8 cellular contexts compared by ENCODE assay signal in the genomic region with DNA sequence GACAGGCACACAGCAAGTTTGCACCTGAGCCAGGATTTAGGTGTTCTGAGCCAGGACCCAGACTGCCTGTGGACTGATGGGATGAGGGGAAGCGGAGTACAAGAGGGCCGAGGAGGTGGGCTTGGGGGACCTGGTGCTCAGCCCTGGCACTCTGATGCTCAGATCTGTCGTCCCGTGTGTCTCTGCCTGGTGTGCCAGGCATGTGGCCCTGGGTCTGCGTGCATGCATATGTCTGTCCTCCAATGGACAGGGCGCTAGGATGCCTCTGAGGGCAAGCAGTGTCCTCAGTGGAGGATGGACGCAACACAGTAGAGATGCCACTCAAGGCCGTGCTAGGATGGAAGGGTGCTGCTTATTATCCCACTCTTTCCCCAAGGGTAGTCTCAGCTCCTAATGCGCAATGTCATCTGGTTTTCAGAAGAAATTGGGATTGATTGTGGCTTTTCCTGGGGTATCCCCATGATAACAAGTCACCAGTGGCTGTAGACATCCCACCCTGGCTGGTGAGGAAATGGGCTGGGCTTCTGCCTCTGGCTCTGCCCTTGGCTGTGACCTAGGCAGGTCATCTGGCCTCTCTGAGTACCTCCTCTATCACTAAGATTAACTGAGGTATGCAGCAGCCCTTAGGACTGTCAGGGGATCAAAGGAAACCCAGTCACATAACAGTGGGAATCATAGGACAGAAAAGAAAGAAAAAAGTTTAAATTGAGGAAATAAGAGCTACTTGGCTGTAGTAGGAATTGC. TPM values are rescaled to one million over a fixed set of nuclear protein-coding genes. Genes with fewer than 3 reads are reported as not detected.
DNase-seq lines count a peak whose midpoint lies in the region; ATAC-seq, FAIRE-seq and TF ChIP-seq lines count a peak whose summit lies in the region.

No MANE protein-coding gene starts in this region.

- POLR2A ChIA-PET in naive thymus-derived CD4-positive, alpha-beta T cell (lab: Charles Lee), result interaction anchor here (0.6 to 19.7 kb wide), 5 partner anchors 10 to 125 kb away, joined by 3 to 296 read pairs (median 4); a partner anchor contains a TSS

- no peak overlapping the region for H3K4me3 ChIP-seq in Karpas-422 (ENCODE audit: low read length)
- no peak overlapping the region for H3K4me3 ChIP-seq in colonic mucosa
- H3K4me3 ChIP-seq in naive thymus-derived CD4-positive, alpha-beta T cell (ENCODE audit: low read length), result peak overlapping the region; percentile 11

- peaks cover 0 to 17% (median 0%) of the 10 kb centered on the region in 5 donors for H3K36me3 Mint-ChIP-seq in naive thymus-derived CD4-positive, alpha-beta T cell

- H3K27me3 Mint-ChIP-seq in naive thymus-derived CD4-positive, alpha-beta T cell, result no peaks in the 10 kb centered on the region

- TF ChIP-seq CTCF in colonic mucosa (IDR thresholded peaks at IDR 0.05), result no peak

- H3K4me3 Mint-ChIP-seq in naive thymus-derived CD4-positive, alpha-beta T cell, result peak overlapping the region; percentile 40 to 83 (median 76)

- H3K27me3 ChIP-seq in Karpas-422 (ENCODE audit: low read length), result no peaks in the 10 kb centered on the region
- H3K27me3 ChIP-seq in colonic mucosa, result no peaks in the 10 kb centered on the region
- H3K27me3 ChIP-seq in naive thymus-derived CD4-positive, alpha-beta T cell (ENCODE audit: control insufficient read depth in 2 of 2, insufficient read depth in 2 of 2, low read length in 2 of 2), result no peaks in the 10 kb centered on the region

- H3K9ac ChIP-seq in Karpas-422 (ENCODE audit: low read length) (peak overlapping the region; percentile 40), colonic mucosa (ENCODE audit: low read depth in 2 of 2, low read length in 2 of 2) (peak overlapping the region; percentile 32 to 49)

- H3K9me3 Mint-ChIP-seq in naive thymus-derived CD4-positive, alpha-beta T cell, result no peaks in the 10 kb centered on the region

- H3K27ac Mint-ChIP-seq in naive thymus-derived CD4-positive, alpha-beta T cell, result peak overlapping the region; percentile 80 to 95 (median 91)

- peaks cover 49 to 97% (median 90%) of the 10 kb centered on the region in 7 donors for H3K4me1 Mint-ChIP-seq in naive thymus-derived CD4-positive, alpha-beta T cell

- H2AFZ ChIP-seq in Karpas-422 (ENCODE audit: low read length), result no peak overlapping the region

- DNase-seq in A172 (ENCODE audit: low spot score) (peak; percentile 5), Karpas-422 (no peak), colonic mucosa (no peak), COLO668 (lab: John Stamatoyannopoulos, UW; ENCODE audit: unreplicated experiment) (no peak), urothelium cell line (ENCODE audit: low spot score) (no peak)
- no peak for DNase-seq in naive thymus-derived CD4-positive, alpha-beta T cell

- ATAC-seq in naive thymus-derived CD4-positive, alpha-beta T cell, result peak; percentile 12
- no peak for ATAC-seq in HG03354 (IDR thresholded peaks at IDR 0.05; ENCODE audit: poor library complexity, severe bottlenecking, unreplicated experiment)
- ATAC-seq in HG02981 (IDR thresholded peaks at IDR 0.05; ENCODE audit: unreplicated experiment), result no peak

- CTCF ChIA-PET in naive thymus-derived CD4-positive, alpha-beta T cell (lab: Charles Lee), result interaction anchor here (0.6 to 8.4 kb wide), 2 partner anchors 9 to 97 kb away, joined by 3 to 53 read pairs; no protein-coding TSS in a partner anchor

- H3K36me3 ChIP-seq in Karpas-422 (ENCODE audit: insufficient read depth, low read length), result no peaks in the 10 kb centered on the region
- no peaks in the 10 kb centered on the region for H3K36me3 ChIP-seq in colonic mucosa
- peaks cover 0 to 5% (median 0%) of the 10 kb centered on the region in 3 experiments for H3K36me3 ChIP-seq in naive thymus-derived CD4-positive, alpha-beta T cell (ENCODE audit: control insufficient read depth in 2 of 3, insufficient read depth in 3 of 3, low read length in 3 of 3)

- no peak for FAIRE-seq in urothelium cell line (lab: Jason Lieb, UNC)

- H3K9me3 ChIP-seq in Karpas-422 (ENCODE audit: low read length) (no peaks in the 10 kb centered on the region), colonic mucosa (no peaks in the 10 kb centered on the region)
- no peaks in the 10 kb centered on the region for H3K9me3 ChIP-seq in naive thymus-derived CD4-positive, alpha-beta T cell (ENCODE audit: control insufficient read depth in 2 of 3, low read length in 3 of 3)

- intact Hi-C loops in colonic mucosa (cut with DNase I), result no loop called here
- intact Hi-C loops in naive thymus-derived CD4-positive, alpha-beta T cell (cut with micrococcal nuclease), result loop anchor here in 1 of 2 donors (1.0 kb wide), 1 partner anchor 12 kb away; no protein-coding TSS in a partner anchor

- peak overlapping the region; percentile 37 for H3K4me2 ChIP-seq in Karpas-422 (ENCODE audit: low read depth, low read length, poor library complexity, severe bottlenecking)

- H3K4me1 ChIP-seq in Karpas-422 (ENCODE audit: low read length), result peaks cover 39% of the 10 kb centered on the region
- H3K4me1 ChIP-seq in colonic mucosa, result peaks cover 36% of the 10 kb centered on the region
- peaks cover 41 to 66% of the 10 kb centered on the region in 2 donors for H3K4me1 ChIP-seq in naive thymus-derived CD4-positive, alpha-beta T cell (ENCODE audit: control insufficient read depth in 2 of 2, insufficient read depth in 2 of 2, low read length in 2 of 2)

- H3K27ac ChIP-seq in Karpas-422 (ENCODE audit: low read length) (peak overlapping the region; percentile 79), colonic mucosa (peak overlapping the region; percentile 71)
- H3K27ac ChIP-seq in naive thymus-derived CD4-positive, alpha-beta T cell (ENCODE audit: low read depth, low read length), result peak overlapping the region; percentile 61

- H3K79me2 ChIP-seq in Karpas-422 (ENCODE audit: low read length), result no peaks in the 10 kb centered on the region

- no peaks in the 10 kb centered on the region for H3K9me2 ChIP-seq in Karpas-422 (replicated peaks; ENCODE audit: insufficient read depth, low read length)

- no peaks in the 10 kb centered on the region for H4K20me1 ChIP-seq in Karpas-422 (ENCODE audit: insufficient read depth, low read depth, low read length)

RNA-seq across cellular contexts. Expression of a gene that starts 35.7 kb away (rescaled TPM):
- total RNA-seq in A172 (2014; rRNA removed; shearing (Covaris generic)), result 1.1 and 2.6 TPM in 2 replicates
- 0.14 and 0.26 TPM in 2 replicates for total RNA-seq in Karpas-422 (2014; rRNA removed; shearing (Covaris generic); ENCODE audit: low replicate concordance)
- 1 to 10 TPM; 1.2 to 2.4 TPM for total RNA-seq in colonic mucosa
- 1 to 10 TPM; 1.0 to 2.3 (median 1.7) TPM for total RNA-seq in naive thymus-derived CD4-positive, alpha-beta T cell
- polyA plus RNA-seq in naive thymus-derived CD4-positive, alpha-beta T cell, result under 1 TPM in 1 of 2 donors, not detected in 1; 0.40 TPM
